ENCODE assay signal across 1 cellular context in genomic region chr11:114219559-114220349, GRCh38.
TF ChIP-seq lines count a peak whose summit lies in the region.

No MANE protein-coding gene starts in this region.

TF ChIP-seq in K562, 482 proteins besides CTCF, POLR2A, EP300 and RAD21 (continued from another document and continues in another):
- no peak for TF ChIP-seq ZBTB11 (CRISPR knock-in tag; IDR thresholded peaks at IDR 0.05)
- TF ChIP-seq ID3 (CRISPR knock-in tag; IDR thresholded peaks at IDR 0.05), result no peak
- TF ChIP-seq ID3 (tag; IDR thresholded peaks at IDR 0.05), result no peak
- peak; percentile 81 for TF ChIP-seq MAX (CRISPR knock-in tag; IDR thresholded peaks at IDR 0.05)
- TF ChIP-seq BCOR (IDR thresholded peaks at IDR 0.05), result no peak
- no peak for TF ChIP-seq TAF15 (IDR thresholded peaks at IDR 0.05; ENCODE audit: low read depth, low read length)
- no peak; the same call in 1 of the 2 replicates for TF ChIP-seq STAT5A (IDR thresholded peaks at IDR 0.05; ENCODE audit: borderline replicate concordance, low read length)
- peak; percentile 74; the same call in 1 of the 2 replicates for TF ChIP-seq POLR2AphosphoS5 (IDR thresholded peaks at IDR 0.05; ENCODE audit: control insufficient read depth, insufficient read depth, low read depth, low read length)
- no peak for TF ChIP-seq TFAM (CRISPR knock-in tag; conservative IDR thresholded peaks at IDR 0.05)
- no peak for TF ChIP-seq COPS2 (conservative IDR thresholded peaks at IDR 0.05)
- TF ChIP-seq RUNX1 (IDR thresholded peaks at IDR 0.05; ENCODE audit: low read depth), result no peak
- TF ChIP-seq ZBTB9 (CRISPR knock-in tag; IDR thresholded peaks at IDR 0.05), result no peak
- TF ChIP-seq HNRNPH1 (optimal IDR thresholded peaks at IDR 0.05; ENCODE audit: low read depth, low read length), result no peak
- peak; percentile 75; the same call in 1 of the 2 replicates for TF ChIP-seq JUND (IDR thresholded peaks at IDR 0.05; ENCODE audit: borderline replicate concordance, low read depth, low read length)
- TF ChIP-seq JUND (tag; IDR thresholded peaks at IDR 0.05; ENCODE audit: borderline replicate concordance, low read depth, low read length), result no peak
- TF ChIP-seq LEF1 (IDR thresholded peaks at IDR 0.05), result no peak
- TF ChIP-seq SPI1 (IDR thresholded peaks at IDR 0.05; ENCODE audit: borderline replicate concordance, low read depth, low read length), result no peak
- no peak for TF ChIP-seq ZNF24 (IDR thresholded peaks at IDR 0.05)
- TF ChIP-seq KAT8 (IDR thresholded peaks at IDR 0.05; ENCODE audit: low read depth), result no peak
- no peak for TF ChIP-seq PATZ1 (CRISPR knock-in tag; IDR thresholded peaks at IDR 0.05; ENCODE audit: borderline replicate concordance)
- TF ChIP-seq CBX5 (IDR thresholded peaks at IDR 0.05; ENCODE audit: borderline replicate concordance, low read depth), result no peak
- TF ChIP-seq L3MBTL2 (IDR thresholded peaks at IDR 0.05), result peak; percentile 70
- TF ChIP-seq PHF8 (IDR thresholded peaks at IDR 0.05; ENCODE audit: borderline replicate concordance, low read length), result no peak
- TF ChIP-seq ZNF699 (CRISPR knock-in tag; IDR thresholded peaks at IDR 0.05; ENCODE audit: insufficient replicate concordance), result no peak
- TF ChIP-seq E2F4 (CRISPR knock-in tag; IDR thresholded peaks at IDR 0.05; ENCODE audit: low read depth), result no peak
- no peak for TF ChIP-seq HNRNPUL1 (IDR thresholded peaks at IDR 0.05; ENCODE audit: low read length)
- peak; percentile 73; the same call in 1 of the 2 replicates for TF ChIP-seq JUN (IDR thresholded peaks at IDR 0.05; ENCODE audit: borderline replicate concordance, low read depth, low read length)
- TF ChIP-seq JUN (CRISPR knock-in tag; IDR thresholded peaks at IDR 0.05; ENCODE audit: borderline replicate concordance), result no peak
- TF ChIP-seq FUS (optimal IDR thresholded peaks at IDR 0.05; ENCODE audit: low read depth, low read length), result no peak
- peak; percentile 39; the same call in 1 of the 2 replicates for TF ChIP-seq PHF21A (IDR thresholded peaks at IDR 0.05; ENCODE audit: borderline replicate concordance, low read depth)
- no peak for TF ChIP-seq ZNF644 (tag; IDR thresholded peaks at IDR 0.05; ENCODE audit: low read depth)
- TF ChIP-seq NFIC (IDR thresholded peaks at IDR 0.05), result peak; percentile 73
- no peak for TF ChIP-seq E2F3 (CRISPR knock-in tag; IDR thresholded peaks at IDR 0.05)
- no peak for TF ChIP-seq TCFL5 (CRISPR knock-in tag; conservative IDR thresholded peaks at IDR 0.05)
- TF ChIP-seq POLR2H (tag; IDR thresholded peaks at IDR 0.05; ENCODE audit: low read depth), result no peak
- 0 out of 2 replicates have a peak, but pooled peaks have one; percentile 24 for TF ChIP-seq MTA2 (IDR thresholded peaks at IDR 0.05; ENCODE audit: low read depth)
- TF ChIP-seq HCFC1 (IDR thresholded peaks at IDR 0.05; ENCODE audit: low read depth, low read length), result no peak
- TF ChIP-seq SAFB2 (IDR thresholded peaks at IDR 0.05; ENCODE audit: borderline replicate concordance, low read depth, low read length, severe bottlenecking), result no peak
- no peak for TF ChIP-seq POU5F1 (IDR thresholded peaks at IDR 0.05; ENCODE audit: borderline replicate concordance, low read depth, low read length, partially characterized antibody)
- TF ChIP-seq HES1 (IDR thresholded peaks at IDR 0.05; ENCODE audit: low read depth), result no peak
- TF ChIP-seq BRF1 (IDR thresholded peaks at IDR 0.05; ENCODE audit: borderline replicate concordance, extremely low read depth, insufficient read length), result no peak
- no peak for TF ChIP-seq ERF (CRISPR knock-in tag; IDR thresholded peaks at IDR 0.05)
- TF ChIP-seq NFE2 (IDR thresholded peaks at IDR 0.05; ENCODE audit: low read depth), result no peak
- peak; percentile 20 for TF ChIP-seq MEIS2 (IDR thresholded peaks at IDR 0.05; ENCODE audit: partially characterized antibody)
- no peak for TF ChIP-seq ZNF197 (CRISPR knock-in tag; IDR thresholded peaks at IDR 0.05; ENCODE audit: low read depth)
- TF ChIP-seq ZFP91 (CRISPR knock-in tag; IDR thresholded peaks at IDR 0.05), result no peak
- no peak for TF ChIP-seq ATF7 (IDR thresholded peaks at IDR 0.05)
- TF ChIP-seq ZNF398 (CRISPR knock-in tag; IDR thresholded peaks at IDR 0.05), result no peak
- no peak for TF ChIP-seq ZBTB1 (CRISPR knock-in tag; IDR thresholded peaks at IDR 0.05; ENCODE audit: borderline replicate concordance, low read depth)
- no peak for TF ChIP-seq ZNF140 (CRISPR knock-in tag; IDR thresholded peaks at IDR 0.05)
- no peak for TF ChIP-seq ZNF274 (IDR thresholded peaks at IDR 0.05; ENCODE audit: borderline replicate concordance, low read depth, low read length)
- TF ChIP-seq SRF (CRISPR knock-in tag; IDR thresholded peaks at IDR 0.05), result no peak
- TF ChIP-seq GTF2A2 (tag; IDR thresholded peaks at IDR 0.05), result no peak
- TF ChIP-seq RBBP5 (IDR thresholded peaks at IDR 0.05; ENCODE audit: borderline replicate concordance, insufficient read depth, low read length, poor library complexity, severe bottlenecking), result no peak
- TF ChIP-seq STAT5B (CRISPR knock-in tag; IDR thresholded peaks at IDR 0.05), result no peak
- no peak for TF ChIP-seq SMAD3 (CRISPR knock-in tag; conservative IDR thresholded peaks at IDR 0.05)
- TF ChIP-seq THAP7 (CRISPR knock-in tag; IDR thresholded peaks at IDR 0.05), result no peak
